ENCODE assay signal across 16 cellular contexts in genomic region chr22:23622634-23623033, GRCh38. TPM values are rescaled to one million over a fixed set of nuclear protein-coding genes. Genes with fewer than 3 reads are reported as not detected.
DNase-seq lines count a peak whose midpoint lies in the region; ATAC-seq lines count a peak whose summit lies in the region.
"Had no signal": no experiment of that assay in that cellular context is flagged by ENCODE, and none has a peak within 500 bp of the region (broad histone marks: within the 10 kb centered on the region; RNA-seq: fewer than 3 reads in every experiment).

No MANE protein-coding gene starts in this region.

- no peak for ATAC-seq in HG02981 (IDR thresholded peaks at IDR 0.05; ENCODE audit: unreplicated experiment)
- ATAC-seq: HCT116 had no signal

- H3K9ac ChIP-seq in adipocyte (ENCODE audit: low read length) = no peak overlapping the region
- H3K9ac ChIP-seq: BLaER1 treated with 17β-estradiol and CSF1 and Interleukin-3, amounts not matched to agents 10 nM and 100 nM had no signal

- no peaks in the 10 kb centered on the region for H3K4me1 ChIP-seq in adipocyte (ENCODE audit: control insufficient read depth, insufficient read depth, low read length)

- DNase-seq in NCI-H2171 treated with DMSO at 0.1 percent for 48 hours (lab: John Stamatoyannopoulos, UW) (peak; percentile 67), NCI-H2171 (lab: John Stamatoyannopoulos, UW) (no peak), adipocyte (ENCODE audit: low read depth) (peak; percentile 43), myocyte (ENCODE audit: low read depth) (peak; percentile 55), LoVo (ENCODE audit: low spot score) (no peak), NCI-H1092 (lab: John Stamatoyannopoulos, UW) (no peak)
- no peak for DNase-seq in activated CD8-positive, alpha-beta memory T cell treated with anti-CD3 and anti-CD28 coated beads, Interleukin-2, amount 50 U/mL, for 4 hours
- DNase-seq: KBM-7, NCI-H1417, NCI-H2081, NCI-H69, PC-9 had no signal

- H3K9me3 ChIP-seq in adipocyte (ENCODE audit: control insufficient read depth, low read length) = no peaks in the 10 kb centered on the region
- H3K9me3 ChIP-seq: BLaER1 treated with 17β-estradiol and CSF1 and Interleukin-3, amounts not matched to agents 10 nM and 100 nM had no signal

- H3K4me3 ChIP-seq in adipocyte (ENCODE audit: low read length) = no peak overlapping the region
- H3K4me3 ChIP-seq: BLaER1 treated with 17β-estradiol and CSF1 and Interleukin-3, amounts not matched to agents 10 nM and 100 nM; PC-9 had no signal

- no peaks in the 10 kb centered on the region for H3K36me3 ChIP-seq in adipocyte (ENCODE audit: control insufficient read depth, insufficient read depth, low read length, severe bottlenecking)

- H3K27me3 ChIP-seq in adipocyte (replicated peaks; ENCODE audit: control insufficient read depth, insufficient read depth, low read length) = no peaks in the 10 kb centered on the region
- H3K27me3 ChIP-seq: BLaER1 treated with 17β-estradiol and CSF1 and Interleukin-3, amounts not matched to agents 10 nM and 100 nM had no signal

RNA-seq across cellular contexts. Expression of gene DRICH1, which starts 9.5 kb away (rescaled TPM):
- total RNA-seq in myocyte = 0.21 and 0.26 TPM in 2 replicates
- polyA plus RNA-seq in myocyte (2012) = 0.21 TPM
- total RNA-seq: A172 had no signal

RNA-seq across cellular contexts. Expression of gene IGLL1, which starts 42.5 kb away (rescaled TPM):
- total RNA-seq in myocyte = 0.88 TPM in 1 of 2 replicates, not detected in the other
- polyA plus RNA-seq in myocyte (2012) = not detected
- total RNA-seq: A172, PC-9 had no signal

Comparison
In these comparisons a context has a peak if more than half of its experiments do, and no peak if none do; other contexts are left out.
1. DNase-seq: peak in NCI-H2171 treated with DMSO at 0.1 percent for 48 hours (single experiment), adipocyte (single experiment) and myocyte (single experiment); none in NCI-H2171 (single experiment), activated CD8-positive, alpha-beta memory T cell treated with anti-CD3 and anti-CD28 coated beads, Interleukin-2, amount 50 U/mL, for 4 hours (single experiment), LoVo (single experiment) and NCI-H1092 (single experiment).